ENCODE assay signal across 17 cellular contexts in genomic region chr11:62433141-62433543, GRCh38. TPM values are rescaled to one million over a fixed set of nuclear protein-coding genes. Genes with fewer than 3 reads are reported as not detected.
DNase-seq lines count a peak whose midpoint lies in the region; ATAC-seq and TF ChIP-seq lines count a peak whose summit lies in the region.
"Had no signal": no experiment of that assay in that cellular context is flagged by ENCODE, and none has a peak within 500 bp of the region (broad histone marks: within the 10 kb centered on the region; RNA-seq: fewer than 3 reads in every experiment).

No MANE protein-coding gene starts in this region.

- H3K27me3 ChIP-seq in OCI-LY3 (ENCODE audit: low read depth, low read length) (peaks cover 3% of the 10 kb centered on the region; the same call in 1 of the 2 replicates), sigmoid colon (no peaks in the 10 kb centered on the region), GM23338 (ENCODE audit: insufficient read depth) (no peaks in the 10 kb centered on the region)
- H3K27me3 ChIP-seq in CD8-positive, alpha-beta memory T cell (ENCODE audit: insufficient read depth, low read length, poor library complexity, severe bottlenecking), result no peaks in the 10 kb centered on the region
- H3K27me3 ChIP-seq: cardiac muscle cell, SJCRH30 had no signal

- intact Hi-C loops in left colon (cut with DNase I, micrococcal nuclease) (no loop called here), sigmoid colon (cut with DNase I) (loop anchor here (2.0 to 5.0 kb wide), 2 partner anchors 39 to 76 kb away; no protein-coding TSS in a partner anchor)

- POLR2A ChIA-PET in CD8-positive, alpha-beta memory T cell (lab: Charles Lee), result no interaction called here

- H3K27ac Mint-ChIP-seq in CD8-positive, alpha-beta memory T cell, result no peak overlapping the region
- H3K27ac Mint-ChIP-seq in GM23338, result no peak overlapping the region
- H3K27ac Mint-ChIP-seq: activated naive CD4-positive, alpha-beta T cell treated with anti-CD3 and anti-CD28 coated beads for 36 hours had no signal

- no peak overlapping the region for H3K27ac ChIP-seq in OCI-LY3 (ENCODE audit: low read length)
- peak overlapping the region; percentile 77 to 85 (median 81) for H3K27ac ChIP-seq in sigmoid colon
- no peak overlapping the region for H3K27ac ChIP-seq in CD8-positive, alpha-beta memory T cell (ENCODE audit: low read depth, low read length)
- no peak overlapping the region for H3K27ac ChIP-seq in GM23338 (ENCODE audit: low read depth)
- H3K27ac ChIP-seq: C4-2B, cardiac muscle cell, SJCRH30 had no signal

- no peak for TF ChIP-seq POLR2A in sigmoid colon (IDR thresholded peaks at IDR 0.05)

- no peak overlapping the region for H3K9ac ChIP-seq in OCI-LY3 (ENCODE audit: low read length)

- DNase-seq in Caki2 (ENCODE audit: low read depth), result peak; percentile 90
- DNase-seq in left colon, result no peak
- DNase-seq in sigmoid colon, result no peak
- no peak for DNase-seq in CD8-positive, alpha-beta memory T cell
- DNase-seq in H4 (ENCODE audit: low spot score), result no peak
- no peak for DNase-seq in COR-L47 (lab: John Stamatoyannopoulos, UW)
- DNase-seq in GM23338 (ENCODE audit: low spot score), result no peak
- DNase-seq: activated naive CD4-positive, alpha-beta T cell treated with anti-CD3 and anti-CD28 coated beads for 36 hours; H7; NCI-H524 treated with DMSO at 0.1 percent for 48 hours; posterior cingulate gyrus; SJCRH30 had no signal

- H3K36me3 ChIP-seq in OCI-LY3 (replicated peaks; ENCODE audit: low read depth, low read length) (no peaks in the 10 kb centered on the region), sigmoid colon (no peaks in the 10 kb centered on the region), GM23338 (ENCODE audit: insufficient read depth) (no peaks in the 10 kb centered on the region)
- H3K36me3 ChIP-seq in CD8-positive, alpha-beta memory T cell (ENCODE audit: insufficient read depth, low read length), result no peaks in the 10 kb centered on the region
- H3K36me3 ChIP-seq: cardiac muscle cell, SJCRH30 had no signal

- no peak for TF ChIP-seq EP300 in sigmoid colon (IDR thresholded peaks at IDR 0.05)

- 42% methylated on average over 7 of the region's 7 CpGs for WGBS in sigmoid colon, 2 donors

- H3K4me3 ChIP-seq in OCI-LY3 (ENCODE audit: low read length), result no peak overlapping the region
- no peak overlapping the region for H3K4me3 ChIP-seq in sigmoid colon
- H3K4me3 ChIP-seq in CD8-positive, alpha-beta memory T cell (ENCODE audit: low read length), result no peak overlapping the region
- H3K4me3 ChIP-seq in GM23338, result no peak overlapping the region
- H3K4me3 ChIP-seq: cardiac muscle cell, SJCRH30 had no signal

- no peak overlapping the region for H3K4me3 Mint-ChIP-seq in CD8-positive, alpha-beta memory T cell
- H3K4me3 Mint-ChIP-seq in GM23338, result no peak overlapping the region
- H3K4me3 Mint-ChIP-seq: activated naive CD4-positive, alpha-beta T cell treated with anti-CD3 and anti-CD28 coated beads for 36 hours had no signal

- H4K20me1 ChIP-seq in OCI-LY3 (ENCODE audit: insufficient read depth, low read length) (no peaks in the 10 kb centered on the region), GM23338 (replicated peaks; ENCODE audit: insufficient read depth) (no peaks in the 10 kb centered on the region)

- no peaks in the 10 kb centered on the region for H3K79me2 ChIP-seq in OCI-LY3 (ENCODE audit: low read length)
- H3K79me2 ChIP-seq in GM23338 (replicated peaks; ENCODE audit: insufficient read depth), result no peaks in the 10 kb centered on the region

- H3K4me2 ChIP-seq in OCI-LY3 (ENCODE audit: low read length) (peak overlapping the region; percentile 38), GM23338 (no peak overlapping the region)

- H3K36me3 Mint-ChIP-seq in CD8-positive, alpha-beta memory T cell, result no peaks in the 10 kb centered on the region
- no peaks in the 10 kb centered on the region; the same call in 2 of the 3 replicates for H3K36me3 Mint-ChIP-seq in GM23338 (ENCODE audit: low read depth)

- no peaks in the 10 kb centered on the region for H3K9me2 ChIP-seq in GM23338 (ENCODE audit: insufficient read depth)

- TF ChIP-seq CTCF in OCI-LY3 (IDR thresholded peaks at IDR 0.05; ENCODE audit: low read depth, low read length) (no peak), sigmoid colon (IDR thresholded peaks at IDR 0.05) (no peak), GM23338 (conservative IDR thresholded peaks at IDR 0.05; ENCODE audit: low read depth in 2 of 2) (no peak)

- ATAC-seq in left colon (peak; percentile 6), GM23338 (no peak)

- in situ Hi-C loops in Caki2 (cut with HindIII; ENCODE audit: low pct_unique_long_range_greater_than_20kb, low sequenced_read_pairs), result no loop called here

- H3K27me3 Mint-ChIP-seq in CD8-positive, alpha-beta memory T cell, result no peaks in the 10 kb centered on the region
- peaks cover 9% of the 10 kb centered on the region for H3K27me3 Mint-ChIP-seq in GM23338 (ENCODE audit: insufficient read depth, low read depth, poor library complexity)

- no peaks in the 10 kb centered on the region for H3K9me3 Mint-ChIP-seq in CD8-positive, alpha-beta memory T cell
- peaks cover 3% of the 10 kb centered on the region; the same call in 1 of the 3 replicates for H3K9me3 Mint-ChIP-seq in GM23338
- H3K9me3 Mint-ChIP-seq: activated naive CD4-positive, alpha-beta T cell treated with anti-CD3 and anti-CD28 coated beads for 36 hours had no signal

- H3F3A ChIP-seq in GM23338 (replicated peaks; ENCODE audit: low read depth), result 0 out of 2 replicates have a peak, but pooled peaks cover 4% of the 10 kb centered on the region

- H3K4me1 ChIP-seq in OCI-LY3 (ENCODE audit: low read length), result peaks cover 36% of the 10 kb centered on the region
- peaks cover 0 to 84% (median 77%) of the 10 kb centered on the region in 4 donors for H3K4me1 ChIP-seq in sigmoid colon
- H3K4me1 ChIP-seq in CD8-positive, alpha-beta memory T cell (ENCODE audit: insufficient read depth, low read length), result peaks cover 5% of the 10 kb centered on the region
- H3K4me1 ChIP-seq in GM23338 (ENCODE audit: insufficient read depth), result no peaks in the 10 kb centered on the region
- H3K4me1 ChIP-seq: SJCRH30 had no signal

- CTCF ChIA-PET in CD8-positive, alpha-beta memory T cell (lab: Charles Lee), result interaction anchor here (0.6 to 2.0 kb wide), 2 partner anchors 9 to 1186 kb away, joined by 3 to 8 read pairs; no protein-coding TSS in a partner anchor

- peaks cover 28 to 42% (median 37%) of the 10 kb centered on the region in 3 donors for H3K4me1 Mint-ChIP-seq in CD8-positive, alpha-beta memory T cell
- peaks cover 7% of the 10 kb centered on the region; the same call in 1 of the 3 replicates for H3K4me1 Mint-ChIP-seq in GM23338

- H2AFZ ChIP-seq in OCI-LY3 (ENCODE audit: low read depth, low read length), result no peak overlapping the region
- H2AFZ ChIP-seq in GM23338, result no peak overlapping the region

- H3K9me3 ChIP-seq in OCI-LY3 (ENCODE audit: insufficient read depth, low read length) (no peaks in the 10 kb centered on the region), sigmoid colon (no peaks in the 10 kb centered on the region)
- H3K9me3 ChIP-seq in CD8-positive, alpha-beta memory T cell (ENCODE audit: low read length), result no peaks in the 10 kb centered on the region
- H3K9me3 ChIP-seq: SJCRH30 had no signal

TF ChIP-seq in GM23338, 12 proteins besides CTCF, POLR2A, EP300 and RAD21 (continues in another document):
- TF ChIP-seq CREB1 (CRISPR knock-in tag; IDR thresholded peaks at IDR 0.05; ENCODE audit: low read depth) (no peak), EZH2 (IDR thresholded peaks at IDR 0.05; ENCODE audit: low read depth, unreplicated experiment) (no peak), ETS1 (IDR thresholded peaks at IDR 0.05) (no peak), REST (IDR thresholded peaks at IDR 0.05; ENCODE audit: unreplicated experiment) (no peak)

RNA-seq across cellular contexts. Expression of gene SCGB1A1, which starts 14.3 kb away (rescaled TPM):
- total RNA-seq in Caki2 (2014; rRNA removed; shearing (Covaris generic); ENCODE audit: low replicate concordance), result not detected in 2 replicates
- not detected for total RNA-seq in left colon
- total RNA-seq in sigmoid colon, result not detected
- 10 to 100 TPM in 1 of 3 donors, not detected in 2; 11.4 TPM for polyA plus RNA-seq in sigmoid colon
- total RNA-seq in CD8-positive, alpha-beta memory T cell, result not detected
- polyA plus RNA-seq in CD8-positive, alpha-beta memory T cell, result not detected
- not detected in 2 replicates for total RNA-seq in H4 (2014; rRNA removed; shearing (Covaris generic))
- total RNA-seq in GM23338 (2014; rRNA removed; shearing (Covaris generic)), result not detected in 2 replicates
- polyA plus RNA-seq in GM23338 (2016; fragmentation: Nextera tagmentation; extraction: Ambion mirVana), result not detected in 2 replicates
- total RNA-seq: activated naive CD4-positive, alpha-beta T cell treated with anti-CD3 and anti-CD28 coated beads for 36 hours; cardiac muscle cell; G401; H7; HT1080; SJCRH30 had no signal
- polyA plus RNA-seq: cardiac muscle cell had no signal

Comparison
In these comparisons a context has a peak if more than half of its experiments do, and no peak if none do; other contexts are left out.
1. H3K27ac ChIP-seq: peak in sigmoid colon (4 of 4); none in OCI-LY3 (single experiment), CD8-positive, alpha-beta memory T cell (single experiment) and GM23338 (single experiment).